ENCODE assay signal across 18 cellular contexts in genomic region chr7:16684935-16685334, GRCh38. TPM values are rescaled to one million over a fixed set of nuclear protein-coding genes. Genes with fewer than 3 reads are reported as not detected.
DNase-seq lines count a peak whose midpoint lies in the region; ATAC-seq and TF ChIP-seq lines count a peak whose summit lies in the region.
"Had no signal": no experiment of that assay in that cellular context is flagged by ENCODE, and none has a peak within 500 bp of the region (broad histone marks: within the 10 kb centered on the region; RNA-seq: fewer than 3 reads in every experiment).

No MANE protein-coding gene starts in this region.

- TF ChIP-seq CTCF in MCF 10A (IDR thresholded peaks at IDR 0.05; ENCODE audit: unreplicated experiment) (no peak), breast epithelium (IDR thresholded peaks at IDR 0.05) (no peak), PC-3 (conservative IDR thresholded peaks at IDR 0.05; ENCODE audit: low read depth, low read length) (no peak), choroid plexus epithelial cell (conservative IDR thresholded peaks at IDR 0.05; ENCODE audit: low read depth, low read length) (no peak), type B pancreatic cell (conservative IDR thresholded peaks at IDR 0.05) (no peak), brain microvascular endothelial cell (IDR thresholded peaks at IDR 0.05; ENCODE audit: low read depth, low read length, missing control alignments) (no peak)

- H3K4me1 ChIP-seq in breast epithelium (no peaks in the 10 kb centered on the region), PC-3 (ENCODE audit: insufficient read depth, low read length) (peaks cover 20% of the 10 kb centered on the region), HAP-1 (no peaks in the 10 kb centered on the region)
- H3K4me1 ChIP-seq: pancreas, sigmoid colon, suprapubic skin had no signal

- no peak overlapping the region for H3K9ac ChIP-seq in PC-3 (ENCODE audit: low read length)

- H3K27me3 Mint-ChIP-seq in MCF 10A (ENCODE audit: insufficient read depth, unreplicated experiment) (no peaks in the 10 kb centered on the region), type B pancreatic cell (no peaks in the 10 kb centered on the region)
- H3K27me3 Mint-ChIP-seq: effector memory CD8-positive, alpha-beta T cell had no signal

- H3K27ac ChIP-seq in breast epithelium (no peak overlapping the region), PC-3 (ENCODE audit: low read length) (no peak overlapping the region), brain microvascular endothelial cell (no peak overlapping the region)
- H3K27ac ChIP-seq: pancreas, PC-9, sigmoid colon, suprapubic skin had no signal

- ATAC-seq in PC-3, result peak; percentile 76
- ATAC-seq in GM21717 (IDR thresholded peaks at IDR 0.05; ENCODE audit: unreplicated experiment), result no peak
- ATAC-seq: effector memory CD8-positive, alpha-beta T cell; pancreas had no signal

- CTCF ChIA-PET in MCF 10A (lab: Yijun Ruan, JAX), result interaction anchor here (0.6 to 2.4 kb wide), 3 partner anchors 10 to 732 kb away, joined by 3 to 12 read pairs (median 5); no protein-coding TSS in a partner anchor
- CTCF ChIA-PET in PC-3 (lab: Charles Lee), result interaction anchor here (0.6 kb wide), 2 partner anchors 198 to 425 kb away, joined by 3 read pairs; no protein-coding TSS in a partner anchor

- no peak overlapping the region for H2AFZ ChIP-seq in PC-3 (ENCODE audit: low read length)
- H2AFZ ChIP-seq: PC-9 had no signal

- no peaks in the 10 kb centered on the region for H3F3A ChIP-seq in PC-3 (ENCODE audit: low read length, unreplicated experiment)

- H3K9me3 Mint-ChIP-seq in MCF 10A (ENCODE audit: unreplicated experiment), result no peaks in the 10 kb centered on the region
- H3K9me3 Mint-ChIP-seq in type B pancreatic cell, result peaks cover 4% of the 10 kb centered on the region
- H3K9me3 Mint-ChIP-seq: effector memory CD8-positive, alpha-beta T cell had no signal

- no peak overlapping the region for H3K4me3 Mint-ChIP-seq in MCF 10A (ENCODE audit: unreplicated experiment)
- no peak overlapping the region for H3K4me3 Mint-ChIP-seq in type B pancreatic cell
- H3K4me3 Mint-ChIP-seq: effector memory CD8-positive, alpha-beta T cell had no signal

- H3K9me2 ChIP-seq in PC-3 (replicated peaks; ENCODE audit: low read length), result no peaks in the 10 kb centered on the region

- POLR2A ChIA-PET in MCF 10A (lab: Yijun Ruan, JAX) (interaction anchor here (1.3 kb wide), 1 partner anchor 39 kb away, joined by 3 read pairs; the partner anchor contains the start of gene BZW2), PC-3 (lab: Charles Lee; ENCODE audit: unreplicated experiment) (no interaction called here)

- no peak overlapping the region for H3K4me3 ChIP-seq in breast epithelium
- no peak overlapping the region for H3K4me3 ChIP-seq in PC-3 (ENCODE audit: low read length)
- H3K4me3 ChIP-seq in choroid plexus epithelial cell (ENCODE audit: low read depth, low read length), result no peak overlapping the region
- H3K4me3 ChIP-seq in brain microvascular endothelial cell (ENCODE audit: low read depth, low read length), result no peak overlapping the region
- H3K4me3 ChIP-seq in HAP-1, result no peak overlapping the region
- H3K4me3 ChIP-seq: pancreas, PC-9, sigmoid colon, suprapubic skin had no signal

- intact Hi-C loops in MCF 10A (cut with micrococcal nuclease), result loop anchor here (5.0 kb wide), 1 partner anchor 83 kb away; no protein-coding TSS in a partner anchor
- intact Hi-C loops in breast epithelium (cut with DNase I; ENCODE audit: low total_unique reads), result no loop called here
- intact Hi-C loops in PC-3 (cut with micrococcal nuclease), result no loop called here

- H3K9me3 ChIP-seq in breast epithelium (no peaks in the 10 kb centered on the region), PC-3 (ENCODE audit: low read length) (no peaks in the 10 kb centered on the region), HAP-1 (no peaks in the 10 kb centered on the region)
- H3K9me3 ChIP-seq: pancreas, sigmoid colon, suprapubic skin had no signal

- no peak for TF ChIP-seq POLR2A in breast epithelium (IDR thresholded peaks at IDR 0.05)

- 0 out of 2 replicates have a peak, but pooled peaks cover 5% of the 10 kb centered on the region for H4K20me1 ChIP-seq in PC-3 (ENCODE audit: low read length)

- peaks cover 83% of the 10 kb centered on the region for H3K36me3 Mint-ChIP-seq in MCF 10A (ENCODE audit: insufficient read depth, unreplicated experiment)
- H3K36me3 Mint-ChIP-seq in type B pancreatic cell, result peaks cover 58% of the 10 kb centered on the region

- H3K36me3 ChIP-seq in breast epithelium (no peaks in the 10 kb centered on the region), PC-3 (ENCODE audit: low read depth, low read length) (peaks cover 56% of the 10 kb centered on the region), brain microvascular endothelial cell (replicated peaks) (peaks cover 33% of the 10 kb centered on the region), HAP-1 (replicated peaks) (peaks cover 41% of the 10 kb centered on the region)

- H3K27me3 ChIP-seq in breast epithelium, result no peaks in the 10 kb centered on the region
- H3K27me3 ChIP-seq in PC-3 (ENCODE audit: low read length), result no peaks in the 10 kb centered on the region
- H3K27me3 ChIP-seq in brain microvascular endothelial cell (replicated peaks), result no peaks in the 10 kb centered on the region
- no peaks in the 10 kb centered on the region for H3K27me3 ChIP-seq in HAP-1 (ENCODE audit: low read depth)
- H3K27me3 ChIP-seq: pancreas, sigmoid colon, suprapubic skin had no signal

- H3K27ac Mint-ChIP-seq in MCF 10A (ENCODE audit: low read depth, unreplicated experiment) (peak overlapping the region; percentile 41), type B pancreatic cell (peak overlapping the region; percentile 87)
- H3K27ac Mint-ChIP-seq: effector memory CD8-positive, alpha-beta T cell had no signal

- DNase-seq in MCF 10A (ENCODE audit: unreplicated experiment) (no peak), breast epithelium (ENCODE audit: low spot score in 2 of 2) (no peak), PC-3 (peak; percentile 48), choroid plexus epithelial cell (ENCODE audit: low read depth) (peak; percentile 26), type B pancreatic cell (ENCODE audit: extremely low spot score, unreplicated experiment) (no peak), brain microvascular endothelial cell (no peak), HAP-1 (ENCODE audit: low spot score in 2 of 2) (no peak)
- DNase-seq: effector memory CD8-positive, alpha-beta T cell; kidney glomerular epithelial cell; NCI-H1092; NCI-H2107; NCI-H526 treated with DMSO at 0.1 percent for 48 hours; pancreas; PC-9; sigmoid colon; stimulated activated CD4-positive, alpha-beta T cell treated with anti-CD3 and anti-CD28 coated beads, Interleukin-2, amount 100 ng/mL, for 48 hours had no signal

- in situ Hi-C loops in brain microvascular endothelial cell (cut with HindIII; ENCODE audit: low pct_ligation_motif_present, low sequenced_read_pairs), result no loop called here
- in situ Hi-C loops in HAP-1 (cut with MboI; ENCODE audit: low sequenced_read_pairs), result no loop called here

- peak overlapping the region; percentile 21; the same call in 1 of the 2 replicates for H3K4me2 ChIP-seq in PC-3 (ENCODE audit: low read length)
- H3K4me2 ChIP-seq: PC-9 had no signal

- H3K4me1 Mint-ChIP-seq in MCF 10A (ENCODE audit: insufficient read depth, unreplicated experiment), result no peaks in the 10 kb centered on the region
- H3K4me1 Mint-ChIP-seq in type B pancreatic cell (ENCODE audit: unreplicated experiment), result peaks cover 15% of the 10 kb centered on the region

- no TSS peak for BruUV-seq in MCF 10A (replicated peaks; lab: Mats Ljungman, UMichigan)
- no TSS peak for BruUV-seq in PC-3 (replicated peaks; lab: Mats Ljungman, UMichigan)

- no peaks in the 10 kb centered on the region for H3K79me2 ChIP-seq in PC-3 (ENCODE audit: low read length)

RNA-seq across cellular contexts. Expression of gene BZW2, which starts 39.0 kb away (rescaled TPM):
- 41.0 and 85.4 TPM in 2 replicates for total RNA-seq in MCF 10A (2022)
- 10 to 100 TPM; 55.7 to 68.8 (median 68.2) TPM for total RNA-seq in breast epithelium
- 86.1 and 94.1 TPM in 2 replicates for total RNA-seq in PC-3 (2014; rRNA removed)
- total RNA-seq in type B pancreatic cell (ENCODE audit: low replicate concordance), result 73.3 and 89.8 TPM in 2 replicates

RNA-seq across cellular contexts. Expression of gene ANKMY2, which starts 39.4 kb away (rescaled TPM):
- total RNA-seq in MCF 10A (2022), result 14.3 and 15.3 TPM in 2 replicates
- 10 to 100 TPM; 14.9 to 24.4 (median 18.4) TPM for total RNA-seq in breast epithelium
- 7.7 and 8.5 TPM in 2 replicates for total RNA-seq in PC-3 (2014; rRNA removed)
- 15.2 and 21.5 TPM in 2 replicates for total RNA-seq in type B pancreatic cell (ENCODE audit: low replicate concordance)

Comparison
In these comparisons a context has a peak if more than half of its experiments do, and no peak if none do; other contexts are left out.
1. DNase-seq: peak in PC-3 (single experiment) and choroid plexus epithelial cell (single experiment); none in MCF 10A (single experiment), breast epithelium (0 of 2), type B pancreatic cell (single experiment), brain microvascular endothelial cell (single experiment) and HAP-1 (0 of 2).